Comparison of ENCODE assay signal across 9 cellular contexts in the genomic region with DNA sequence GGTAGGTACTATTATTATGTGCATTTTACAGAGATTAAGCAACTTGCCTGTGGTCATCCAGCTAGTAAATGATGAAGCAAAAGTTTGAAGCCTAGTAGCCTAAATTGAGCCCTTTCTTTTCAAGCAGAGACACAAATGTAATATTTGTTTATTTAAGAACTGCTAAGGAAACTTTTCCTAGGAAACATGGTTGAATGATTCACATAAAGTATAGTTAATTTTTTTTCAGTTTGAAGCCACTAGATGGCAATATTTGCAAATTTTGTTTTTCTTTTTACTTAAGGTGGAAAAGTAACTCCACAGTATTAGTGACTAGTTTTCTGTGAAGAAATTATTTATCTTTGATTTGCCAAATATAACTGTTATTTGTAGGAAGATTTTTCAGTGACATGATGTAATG. TPM values are rescaled to one million over a fixed set of nuclear protein-coding genes. Genes with fewer than 3 reads are reported as not detected.
DNase-seq lines count a peak whose midpoint lies in the region; ATAC-seq and TF ChIP-seq lines count a peak whose summit lies in the region.
"Had no signal": no experiment of that assay in that cellular context is flagged by ENCODE, and none has a peak within 500 bp of the region (broad histone marks: within the 10 kb centered on the region; RNA-seq: fewer than 3 reads in every experiment).

No MANE protein-coding gene starts in this region.

- peak overlapping the region in 1 of 2 donors; percentile 33 for H3K9ac ChIP-seq in liver (ENCODE audit: low read depth in 1 of 2, low read length in 2 of 2)

- H3K4me3 ChIP-seq in CD8-positive, alpha-beta T cell (ENCODE audit: low read depth, low read length): no peak overlapping the region
- H3K4me3 ChIP-seq in liver (ENCODE audit: low read depth in 1 of 3, low read length in 3 of 3): no peak overlapping the region

- intact Hi-C loops in CD8-positive, alpha-beta T cell (cut with DNase I, micrococcal nuclease): loop anchor here (5.0 to 10.0 kb wide), 2 partner anchors 341 to 823 kb away; no protein-coding TSS in a partner anchor

- in situ Hi-C loops in KBM-7 (cut with MboI; ENCODE audit: low pct_unique_long_range_greater_than_20kb, low sequenced_read_pairs): no loop called here

- ATAC-seq in CD8-positive, alpha-beta T cell: no peak
- ATAC-seq in HG03469 (IDR thresholded peaks at IDR 0.05; ENCODE audit: unreplicated experiment) (no peak), GM19351 (IDR thresholded peaks at IDR 0.05; ENCODE audit: unreplicated experiment) (no peak)

- no peak overlapping the region for H3K4me3 Mint-ChIP-seq in CD8-positive, alpha-beta T cell
- H3K4me3 Mint-ChIP-seq: central memory CD8-positive, alpha-beta T cell had no signal

- no peaks in the 10 kb centered on the region for H3K27me3 ChIP-seq in CD8-positive, alpha-beta T cell (ENCODE audit: insufficient read depth, low read length)
- no peaks in the 10 kb centered on the region for H3K27me3 ChIP-seq in liver (ENCODE audit: control insufficient read depth in 4 of 4, insufficient read depth in 4 of 4, low read length in 3 of 4)

- H3K4me1 Mint-ChIP-seq in CD8-positive, alpha-beta T cell (ENCODE audit: low read depth): no peaks in the 10 kb centered on the region
- H3K4me1 Mint-ChIP-seq: central memory CD8-positive, alpha-beta T cell had no signal

- H3K4me1 ChIP-seq in CD8-positive, alpha-beta T cell (ENCODE audit: insufficient read depth, low read length): no peaks in the 10 kb centered on the region
- peaks cover 0 to 16% (median 2%) of the 10 kb centered on the region in 4 donors for H3K4me1 ChIP-seq in liver (ENCODE audit: control insufficient read depth in 4 of 4, insufficient read depth in 4 of 4, low read length in 3 of 4)

- TF ChIP-seq RAD21 in liver (IDR thresholded peaks at IDR 0.05): peak; percentile 76 to 80

- peak; percentile 37 for TF ChIP-seq CTCF in CD8-positive, alpha-beta T cell (IDR thresholded peaks at IDR 0.05)
- TF ChIP-seq CTCF in VCaP (conservative IDR thresholded peaks at IDR 0.05): peak; percentile 87
- TF ChIP-seq CTCF in liver (IDR thresholded peaks at IDR 0.05; ENCODE audit: low read depth, low read length, missing input control): peak; percentile 40

- no peaks in the 10 kb centered on the region for H3K27me3 Mint-ChIP-seq in CD8-positive, alpha-beta T cell (ENCODE audit: low read depth)
- H3K27me3 Mint-ChIP-seq: central memory CD8-positive, alpha-beta T cell had no signal

- POLR2A ChIA-PET in CD8-positive, alpha-beta T cell (lab: Charles Lee): no interaction called here

- H3K36me3 Mint-ChIP-seq in CD8-positive, alpha-beta T cell: no peaks in the 10 kb centered on the region

- CTCF ChIA-PET in CD8-positive, alpha-beta T cell (lab: Charles Lee): interaction anchor here (0.6 kb wide), 1 partner anchor 20 kb away, joined by 4 read pairs; no protein-coding TSS in a partner anchor

- no peaks in the 10 kb centered on the region for H3K9me3 Mint-ChIP-seq in CD8-positive, alpha-beta T cell
- H3K9me3 Mint-ChIP-seq: central memory CD8-positive, alpha-beta T cell had no signal

- no peak for DNase-seq in CD8-positive, alpha-beta T cell
- DNase-seq in KBM-7 (peak; percentile 46), occipital lobe (lab: John Stamatoyannopoulos, UW) (no peak), HuH-7 (ENCODE audit: low spot score) (no peak)

- H3K36me3 ChIP-seq in CD8-positive, alpha-beta T cell (ENCODE audit: insufficient read depth, low read length): no peaks in the 10 kb centered on the region
- H3K36me3 ChIP-seq in liver (ENCODE audit: control insufficient read depth in 4 of 4, insufficient read depth in 3 of 4, low read depth in 1 of 4, low read length in 3 of 4): no peaks in the 10 kb centered on the region

- H3K9me3 ChIP-seq in CD8-positive, alpha-beta T cell (ENCODE audit: low read length): no peaks in the 10 kb centered on the region
- H3K9me3 ChIP-seq in liver (ENCODE audit: control insufficient read depth in 4 of 4, low read length in 3 of 4): peaks cover 0 to 2% (median 0%) of the 10 kb centered on the region in 4 donors

- H3K27ac ChIP-seq in CD8-positive, alpha-beta T cell (ENCODE audit: low read depth, low read length): no peak overlapping the region
- H3K27ac ChIP-seq in VCaP (no peak overlapping the region), liver (ENCODE audit: low read depth in 1 of 2, low read length in 2 of 2) (no peak overlapping the region)

- H3K27ac Mint-ChIP-seq in CD8-positive, alpha-beta T cell: no peak overlapping the region

TF ChIP-seq in liver, 16 proteins besides CTCF, POLR2A, EP300 and RAD21:
- no peak for TF ChIP-seq TAF1 (conservative IDR thresholded peaks at IDR 0.05)
- TF ChIP-seq SP1 (IDR thresholded peaks at IDR 0.05): no peak
- TF ChIP-seq RXRA (IDR thresholded peaks at IDR 0.05): no peak
- no peak for TF ChIP-seq GABPA (IDR thresholded peaks at IDR 0.05 in 1 of 2, conservative IDR thresholded peaks at IDR 0.05 in 1 of 2)
- TF ChIP-seq YY1 (IDR thresholded peaks at IDR 0.05): peak; percentile 28
- TF ChIP-seq FOXA1 (IDR thresholded peaks at IDR 0.05): no peak
- TF ChIP-seq FOXA2 (IDR thresholded peaks at IDR 0.05): no peak
- TF ChIP-seq HNF4A (conservative IDR thresholded peaks at IDR 0.05): no peak
- TF ChIP-seq JUND (IDR thresholded peaks at IDR 0.05): peak in 1 of 2 donors; percentile 13

RNA-seq across cellular contexts. Expression of a gene that starts 52.8 kb away (rescaled TPM):
- 10 to 100 TPM; 29.6 to 29.7 TPM for total RNA-seq in CD8-positive, alpha-beta T cell
- 10 to 100 TPM; 25.5 to 38.5 TPM for total RNA-seq in liver
- polyA plus RNA-seq in liver: 10 to 100 TPM; 11.6 to 13.8 TPM
- total RNA-seq in occipital lobe: 79.2 TPM

Comparison
In these comparisons a context has a peak if more than half of its experiments do, and no peak if none do; other contexts are left out.
1. CTCF ChIP-seq: peak in every context shown above with its lines; median percentile 87 in VCaP; 40 in liver; 37 in CD8-positive, alpha-beta T cell.